Comparison of ENCODE assay signal across 39 cellular contexts in the genomic region with DNA sequence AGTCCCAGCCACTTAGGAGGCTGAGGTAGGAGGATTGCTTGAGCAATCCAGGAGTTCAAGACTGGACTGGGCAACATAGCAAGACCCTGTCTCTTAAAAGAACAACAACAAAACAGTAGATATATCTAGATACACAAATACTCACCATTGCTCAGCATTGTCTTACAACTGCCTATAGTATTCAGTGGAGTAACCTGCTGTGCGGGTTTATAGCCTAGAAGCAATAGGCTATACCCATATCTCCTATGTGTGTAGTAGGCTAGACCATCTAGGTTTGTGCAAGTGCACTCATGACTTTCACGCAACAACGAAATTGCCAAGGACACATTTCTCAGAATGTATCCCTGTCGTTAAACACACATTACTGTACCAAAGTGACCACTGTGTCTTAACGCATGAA. TPM values are rescaled to one million over a fixed set of nuclear protein-coding genes. Genes with fewer than 3 reads are reported as not detected.
"Had no signal": no experiment of that assay in that cellular context is flagged by ENCODE, and none has a peak within 500 bp of the region (broad histone marks: within the 10 kb centered on the region; RNA-seq: fewer than 3 reads in every experiment).

No MANE protein-coding gene starts in this region.

- H3K9me3 ChIP-seq: adrenal gland, ascending aorta, body of pancreas, breast epithelium had no signal

- H3K36me3 ChIP-seq: adrenal gland, ascending aorta, brain microvascular endothelial cell, breast epithelium, cardiac muscle cell had no signal

- H3K27ac ChIP-seq: adrenal gland, ascending aorta, body of pancreas, brain microvascular endothelial cell, breast epithelium, cardiac muscle cell had no signal

- H3K27me3 ChIP-seq: adrenal gland, ascending aorta, body of pancreas, brain microvascular endothelial cell, breast epithelium, cardiac muscle cell had no signal

- H3K36me3 Mint-ChIP-seq: activated naive CD4-positive, alpha-beta T cell treated with anti-CD3 and anti-CD28 coated beads, Interleukin-2, amount 10 ng/mL, durations not matched to agents 7 days and 5 days; activated naive CD4-positive, alpha-beta T cell treated with anti-CD3 and anti-CD28 coated beads, Interleukin-2, amount 50 U/mL, for 24 hours; activated naive CD4-positive, alpha-beta T cell treated with anti-CD3 and anti-CD28 coated beads, Interleukin-2, amount 50 U/mL, for 72 hours; activated naive CD8-positive, alpha-beta T cell; activated naive CD8-positive, alpha-beta T cell treated with anti-CD3 and anti-CD28 coated beads for 36 hours; activated naive CD8-positive, alpha-beta T cell treated with anti-CD3 and anti-CD28 coated beads, Interleukin-2, amount 10 ng/mL, durations not matched to agents 7 days and 5 days; brain had no signal

- H3K4me3 ChIP-seq: adrenal gland, ascending aorta, body of pancreas, breast epithelium, cardiac muscle cell had no signal

- FAIRE-seq: astrocyte had no signal

- ATAC-seq: activated naive CD4-positive, alpha-beta T cell treated with anti-CD3 and anti-CD28 coated beads, Interleukin-2, amount 50 U/mL, for 72 hours; activated naive CD8-positive, alpha-beta T cell treated with anti-CD3 and anti-CD28 coated beads, Interleukin-2, amount 50 U/mL, for 24 hours; activated T-cell treated with anti-CD3 and anti-CD28 coated beads, Interleukin-2, amount 50 U/mL, for 4 hours; activated T-cell treated with anti-CD3 and anti-CD28 coated beads, Interleukin-2, amount 50 U/mL, for 72 hours; activated T-helper 17 cell treated with anti-CD3 and anti-CD28 coated beads, Interleukin-2, amount 50 U/mL, for 72 hours; body of pancreas had no signal

- H3K9me3 Mint-ChIP-seq: activated naive CD4-positive, alpha-beta T cell treated with anti-CD3 and anti-CD28 coated beads for 36 hours; activated naive CD4-positive, alpha-beta T cell treated with anti-CD3 and anti-CD28 coated beads, Interleukin-2, amount 10 ng/mL, durations not matched to agents 7 days and 5 days; activated naive CD4-positive, alpha-beta T cell treated with anti-CD3 and anti-CD28 coated beads, Interleukin-2, amount 50 U/mL, for 24 hours; activated naive CD4-positive, alpha-beta T cell treated with anti-CD3 and anti-CD28 coated beads, Interleukin-2, amount 50 U/mL, for 72 hours; activated naive CD8-positive, alpha-beta T cell treated with anti-CD3 and anti-CD28 coated beads for 36 hours; activated naive CD8-positive, alpha-beta T cell treated with anti-CD3 and anti-CD28 coated beads, Interleukin-2, amount 10 ng/mL, durations not matched to agents 7 days and 5 days; activated naive CD8-positive, alpha-beta T cell treated with anti-CD3 and anti-CD28 coated beads, Interleukin-2, amount 50 U/mL, for 24 hours; activated T-cell treated with anti-CD3 and anti-CD28 coated beads, Interleukin-2, amount 50 U/mL, for 24 hours; activated T-cell treated with anti-CD3 and anti-CD28 coated beads, Interleukin-2, amount 50 U/mL, for 4 hours; activated T-cell treated with anti-CD3 and anti-CD28 coated beads, Interleukin-2, amount 50 U/mL, for 72 hours; activated T-helper 1 cell treated with anti-CD3 and anti-CD28 coated beads, Interleukin-12 subunit alpha, Interleukin-12 subunit beta, Interleukin-2, Interleukin-4 antibody, amounts not matched to agents 30 ng/mL and 10 ng/mL and 1 ng/mL, durations not matched to agents 14 hours and 24 hours and 36 hours; activated T-helper 17 cell treated with anti-CD3 and anti-CD28 coated beads, Interleukin-2, amount 50 U/mL, for 72 hours; activated T-helper 2 cell treated with anti-CD3 and anti-CD28 coated beads, Interferon-gamma antibody, Interleukin-2, Interleukin-4, amounts not matched to agents 10 μg/mL and 5 μg/mL and 100 μg/mL, durations not matched to agents 14 hours and 24 hours and 36 hours; central memory CD8-positive, alpha-beta T cell had no signal

- DNase-seq: activated effector memory CD4-positive, alpha-beta T cell treated with anti-CD3 and anti-CD28 coated beads, Interleukin-2, amount 50 U/mL, for 16 hours; activated effector memory CD4-positive, alpha-beta T cell treated with Interleukin-2 at 50 U/mL for 16 hours; activated gamma-delta T cell; activated gamma-delta T cell treated with Interleukin-2 at 50 U/mL for 16 hours; activated naive CD4-positive, alpha-beta T cell; activated naive CD4-positive, alpha-beta T cell treated with anti-CD3 and anti-CD28 coated beads for 36 hours; activated naive CD4-positive, alpha-beta T cell treated with anti-CD3 and anti-CD28 coated beads, Interleukin-2, amount 10 ng/mL, durations not matched to agents 7 days and 5 days; activated naive CD4-positive, alpha-beta T cell treated with anti-CD3 and anti-CD28 coated beads, Interleukin-2, amount 50 U/mL, for 16 hours; activated naive CD4-positive, alpha-beta T cell treated with Interleukin-2 at 50 U/mL for 16 hours; activated naive CD8-positive, alpha-beta T cell treated with anti-CD3 and anti-CD28 coated beads for 36 hours; activated naive CD8-positive, alpha-beta T cell treated with anti-CD3 and anti-CD28 coated beads, Interleukin-2, amount 10 ng/mL, durations not matched to agents 7 days and 5 days; activated naive CD8-positive, alpha-beta T cell treated with anti-CD3 and anti-CD28 coated beads, Interleukin-2, amount 50 U/mL, for 24 hours; activated T-cell treated with anti-CD3 and anti-CD28 coated beads, Interleukin-2, amount 50 U/mL, for 1 hour; activated T-cell treated with anti-CD3 and anti-CD28 coated beads, Interleukin-2, amount 50 U/mL, for 24 hours; activated T-cell treated with anti-CD3 and anti-CD28 coated beads, Interleukin-2, amount 50 U/mL, for 4 hours; activated T-cell treated with anti-CD3 and anti-CD28 coated beads, Interleukin-2, amount 50 U/mL, for 48 hours; activated T-cell treated with anti-CD3 and anti-CD28 coated beads, Interleukin-2, amount 50 U/mL, for 72 hours; adrenal gland; amniotic stem cell; amygdala; anterior cingulate cortex; aorta; body of pancreas; brain microvascular endothelial cell; caudate nucleus; central memory CD4-positive, alpha-beta T cell; cerebellar nuclear complex had no signal

- H3K4me1 ChIP-seq: body of pancreas, breast epithelium had no signal

- H3K27me3 Mint-ChIP-seq: activated naive CD4-positive, alpha-beta T cell treated with anti-CD3 and anti-CD28 coated beads, Interleukin-2, amount 10 ng/mL, durations not matched to agents 7 days and 5 days; activated naive CD4-positive, alpha-beta T cell treated with anti-CD3 and anti-CD28 coated beads, Interleukin-2, amount 50 U/mL, for 24 hours; activated naive CD8-positive, alpha-beta T cell treated with anti-CD3 and anti-CD28 coated beads, Interleukin-2, amount 10 ng/mL, durations not matched to agents 7 days and 5 days; activated naive CD8-positive, alpha-beta T cell treated with anti-CD3 and anti-CD28 coated beads, Interleukin-2, amount 50 U/mL, for 24 hours; brain had no signal

- H3K27ac Mint-ChIP-seq: activated naive CD4-positive, alpha-beta T cell treated with anti-CD3 and anti-CD28 coated beads for 36 hours; activated naive CD4-positive, alpha-beta T cell treated with anti-CD3 and anti-CD28 coated beads, Interleukin-2, amount 10 ng/mL, durations not matched to agents 7 days and 5 days; activated naive CD4-positive, alpha-beta T cell treated with anti-CD3 and anti-CD28 coated beads, Interleukin-2, amount 50 U/mL, for 24 hours; activated naive CD4-positive, alpha-beta T cell treated with anti-CD3 and anti-CD28 coated beads, Interleukin-2, amount 50 U/mL, for 72 hours; activated naive CD8-positive, alpha-beta T cell; activated naive CD8-positive, alpha-beta T cell treated with anti-CD3 and anti-CD28 coated beads for 36 hours; activated naive CD8-positive, alpha-beta T cell treated with anti-CD3 and anti-CD28 coated beads, Interleukin-2, amount 10 ng/mL, durations not matched to agents 7 days and 5 days; activated naive CD8-positive, alpha-beta T cell treated with anti-CD3 and anti-CD28 coated beads, Interleukin-2, amount 50 U/mL, for 24 hours; activated T-cell treated with anti-CD3 and anti-CD28 coated beads, Interleukin-2, amount 50 U/mL, for 24 hours; activated T-cell treated with anti-CD3 and anti-CD28 coated beads, Interleukin-2, amount 50 U/mL, for 72 hours; activated T-helper 1 cell treated with anti-CD3 and anti-CD28 coated beads, Interleukin-12 subunit alpha, Interleukin-12 subunit beta, Interleukin-2, Interleukin-4 antibody, amounts not matched to agents 30 ng/mL and 10 ng/mL and 1 ng/mL, durations not matched to agents 14 hours and 24 hours and 36 hours; activated T-helper 17 cell treated with anti-CD3 and anti-CD28 coated beads, Interleukin-2, amount 50 U/mL, for 72 hours; activated T-helper 2 cell treated with anti-CD3 and anti-CD28 coated beads, Interferon-gamma antibody, Interleukin-2, Interleukin-4, amounts not matched to agents 10 μg/mL and 5 μg/mL and 100 μg/mL, durations not matched to agents 14 hours and 24 hours and 36 hours; brain had no signal

- H3K4me3 Mint-ChIP-seq: activated naive CD4-positive, alpha-beta T cell treated with anti-CD3 and anti-CD28 coated beads for 36 hours; activated naive CD4-positive, alpha-beta T cell treated with anti-CD3 and anti-CD28 coated beads, Interleukin-2, amount 10 ng/mL, durations not matched to agents 7 days and 5 days; activated naive CD4-positive, alpha-beta T cell treated with anti-CD3 and anti-CD28 coated beads, Interleukin-2, amount 50 U/mL, for 24 hours; activated naive CD8-positive, alpha-beta T cell; activated naive CD8-positive, alpha-beta T cell treated with anti-CD3 and anti-CD28 coated beads for 36 hours; activated naive CD8-positive, alpha-beta T cell treated with anti-CD3 and anti-CD28 coated beads, Interleukin-2, amount 10 ng/mL, durations not matched to agents 7 days and 5 days; activated naive CD8-positive, alpha-beta T cell treated with anti-CD3 and anti-CD28 coated beads, Interleukin-2, amount 50 U/mL, for 24 hours; activated T-cell treated with anti-CD3 and anti-CD28 coated beads, Interleukin-2, amount 50 U/mL, for 24 hours; activated T-cell treated with anti-CD3 and anti-CD28 coated beads, Interleukin-2, amount 50 U/mL, for 4 hours; activated T-cell treated with anti-CD3 and anti-CD28 coated beads, Interleukin-2, amount 50 U/mL, for 72 hours; activated T-helper 1 cell treated with anti-CD3 and anti-CD28 coated beads, Interleukin-12 subunit alpha, Interleukin-12 subunit beta, Interleukin-2, Interleukin-4 antibody, amounts not matched to agents 30 ng/mL and 10 ng/mL and 1 ng/mL, durations not matched to agents 14 hours and 24 hours and 36 hours; activated T-helper 17 cell treated with anti-CD3 and anti-CD28 coated beads, Interleukin-2, amount 50 U/mL, for 72 hours; brain; central memory CD8-positive, alpha-beta T cell had no signal

- H3K4me1 Mint-ChIP-seq: activated naive CD4-positive, alpha-beta T cell treated with anti-CD3 and anti-CD28 coated beads, Interleukin-2, amount 10 ng/mL, durations not matched to agents 7 days and 5 days; activated naive CD4-positive, alpha-beta T cell treated with anti-CD3 and anti-CD28 coated beads, Interleukin-2, amount 50 U/mL, for 24 hours; activated naive CD8-positive, alpha-beta T cell treated with anti-CD3 and anti-CD28 coated beads for 36 hours; activated naive CD8-positive, alpha-beta T cell treated with anti-CD3 and anti-CD28 coated beads, Interleukin-2, amount 10 ng/mL, durations not matched to agents 7 days and 5 days; activated naive CD8-positive, alpha-beta T cell treated with anti-CD3 and anti-CD28 coated beads, Interleukin-2, amount 50 U/mL, for 24 hours; activated T-helper 17 cell treated with anti-CD3 and anti-CD28 coated beads, Interleukin-2, amount 50 U/mL, for 72 hours; central memory CD8-positive, alpha-beta T cell had no signal

RNA-seq across cellular contexts. Expression of a gene that starts 44.7 kb away (rescaled TPM):
- total RNA-seq: activated naive CD8-positive, alpha-beta T cell treated with anti-CD3 and anti-CD28 coated beads, Interleukin-2, amount 10 ng/mL, durations not matched to agents 7 days and 5 days had no signal
